In genomic region chr6:43541774-43542471, GRCh38 we compare ENCODE assay signal across 32 cellular contexts. TPM values are rescaled to one million over a fixed set of nuclear protein-coding genes. Genes with fewer than 3 reads are reported as not detected.
DNase-seq lines count a peak whose midpoint lies in the region; ATAC-seq and TF ChIP-seq lines count a peak whose summit lies in the region.
"Had no signal": no experiment of that assay in that cellular context is flagged by ENCODE, and none has a peak within 500 bp of the region (broad histone marks: within the 10 kb centered on the region; RNA-seq: fewer than 3 reads in every experiment).

No MANE protein-coding gene starts in this region.

- no peak overlapping the region for H3K4me3 Mint-ChIP-seq in activated T-helper 17 cell treated with anti-CD3 and anti-CD28 coated beads, Interleukin-2, amount 50 U/mL, for 72 hours
- H3K4me3 Mint-ChIP-seq in activated CD4-positive, alpha-beta memory T cell treated with anti-CD3 and anti-CD28 coated beads, Interleukin-2, amount 10 ng/mL, durations not matched to agents 7 days and 5 days = no peak overlapping the region
- H3K4me3 Mint-ChIP-seq: activated naive CD4-positive, alpha-beta T cell treated with anti-CD3 and anti-CD28 coated beads for 36 hours; GM23338; HFFc6; T-cell had no signal

- peak; percentile 37 for DNase-seq in GM06990 (ENCODE audit: extremely low read depth, insufficient read length)
- peak; percentile 52 for DNase-seq in GM13977 (ENCODE audit: low spot score)
- no peak for DNase-seq in activated CD4-positive, alpha-beta memory T cell treated with anti-CD3 and anti-CD28 coated beads, Interleukin-2, amount 10 ng/mL, durations not matched to agents 7 days and 5 days
- DNase-seq in NCI-H82 (lab: John Stamatoyannopoulos, UW) = no peak
- no peak for DNase-seq in epidermal melanocyte (ENCODE audit: insufficient read length, low spot score)
- DNase-seq: activated naive CD4-positive, alpha-beta T cell treated with anti-CD3 and anti-CD28 coated beads for 36 hours; activated T-cell treated with anti-CD3 and anti-CD28 coated beads, Interleukin-2, amount 50 U/mL, for 1 hour; amniotic stem cell; Caco-2; HFFc6; hypothalamus; immature natural killer cell; KG1; left lung; MG63; NCI-H1417; NCI-H2081; NCI-H226; NCI-H774; RPMI8226; stimulated activated CD4-positive, alpha-beta T cell treated with anti-CD3 and anti-CD28 coated beads, Interleukin-12 subunit alpha, Interleukin-12 subunit beta, amount 100 ng/mL, for 4 hours; stimulated activated CD4-positive, alpha-beta T cell treated with anti-CD3 and anti-CD28 coated beads, Interleukin-4, amount 100 ng/mL, for 1 hour; T-cell; upper lobe of left lung had no signal

- H3K36me3 Mint-ChIP-seq in activated T-helper 17 cell treated with anti-CD3 and anti-CD28 coated beads, Interleukin-2, amount 50 U/mL, for 72 hours (ENCODE audit: low read depth) = peaks cover 65% of the 10 kb centered on the region
- H3K36me3 Mint-ChIP-seq in activated CD4-positive, alpha-beta memory T cell treated with anti-CD3 and anti-CD28 coated beads, Interleukin-2, amount 10 ng/mL, durations not matched to agents 7 days and 5 days (ENCODE audit: low read depth) = peaks cover 70% of the 10 kb centered on the region

- ATAC-seq in GM21390 (IDR thresholded peaks at IDR 0.05; ENCODE audit: unreplicated experiment) = peak; percentile 59
- ATAC-seq in activated T-helper 17 cell treated with anti-CD3 and anti-CD28 coated beads, Interleukin-2, amount 50 U/mL, for 72 hours (replicated peaks) = no peak
- ATAC-seq: activated CD4-positive, CD25-positive, alpha-beta regulatory T cell treated with anti-CD3 and anti-CD28 coated beads, Interleukin-2, amount 50 U/mL, for 24 hours; GM23338; left lung; sciatic nerve; T-cell had no signal

- H3K4me1 Mint-ChIP-seq in activated T-helper 17 cell treated with anti-CD3 and anti-CD28 coated beads, Interleukin-2, amount 50 U/mL, for 72 hours = peaks cover 9% of the 10 kb centered on the region
- peaks cover 3% of the 10 kb centered on the region for H3K4me1 Mint-ChIP-seq in activated CD4-positive, alpha-beta memory T cell treated with anti-CD3 and anti-CD28 coated beads, Interleukin-2, amount 10 ng/mL, durations not matched to agents 7 days and 5 days
- H3K4me1 Mint-ChIP-seq: GM23338 had no signal

- no peaks in the 10 kb centered on the region for H3K27me3 ChIP-seq in GM06990 (replicated peaks; ENCODE audit: control insufficient read depth, insufficient read depth, low read length)
- H3K27me3 ChIP-seq: BLaER1, left lung, MG63, neutrophil, upper lobe of left lung had no signal

- peak overlapping the region; percentile 48 for H3K27ac Mint-ChIP-seq in activated T-helper 17 cell treated with anti-CD3 and anti-CD28 coated beads, Interleukin-2, amount 50 U/mL, for 72 hours
- no peak overlapping the region for H3K27ac Mint-ChIP-seq in activated CD4-positive, alpha-beta memory T cell treated with anti-CD3 and anti-CD28 coated beads, Interleukin-2, amount 10 ng/mL, durations not matched to agents 7 days and 5 days
- H3K27ac Mint-ChIP-seq: activated naive CD4-positive, alpha-beta T cell treated with anti-CD3 and anti-CD28 coated beads for 36 hours; GM23338; HFFc6; immature natural killer cell; T-cell had no signal

- peaks cover 3% of the 10 kb centered on the region for H3K36me3 ChIP-seq in GM06990 (ENCODE audit: control insufficient read depth, insufficient read depth, low read length)
- H3K36me3 ChIP-seq: prostate gland had no signal

- no peaks in the 10 kb centered on the region for H3K27me3 Mint-ChIP-seq in activated T-helper 17 cell treated with anti-CD3 and anti-CD28 coated beads, Interleukin-2, amount 50 U/mL, for 72 hours
- no peaks in the 10 kb centered on the region for H3K27me3 Mint-ChIP-seq in activated CD4-positive, alpha-beta memory T cell treated with anti-CD3 and anti-CD28 coated beads, Interleukin-2, amount 10 ng/mL, durations not matched to agents 7 days and 5 days
- H3K27me3 Mint-ChIP-seq: T-cell had no signal

- no peak overlapping the region for H3K4me3 ChIP-seq in GM06990 (replicated peaks; ENCODE audit: low read depth, low read length)
- H3K4me3 ChIP-seq: BLaER1, GM23338, left lung, MG63, prostate gland, upper lobe of left lung had no signal

- CTCF ChIA-PET in activated CD4-positive, alpha-beta memory T cell treated with anti-CD3 and anti-CD28 coated beads, Interleukin-2, amount 10 ng/mL, durations not matched to agents 7 days and 5 days (lab: Charles Lee) = interaction anchor here (1.2 to 1.3 kb wide), 2 partner anchors 10 to 69 kb away, joined by 3 to 4 read pairs; no protein-coding TSS in a partner anchor

- no peaks in the 10 kb centered on the region for H3K9me3 Mint-ChIP-seq in activated T-helper 17 cell treated with anti-CD3 and anti-CD28 coated beads, Interleukin-2, amount 50 U/mL, for 72 hours
- H3K9me3 Mint-ChIP-seq in activated CD4-positive, alpha-beta memory T cell treated with anti-CD3 and anti-CD28 coated beads, Interleukin-2, amount 10 ng/mL, durations not matched to agents 7 days and 5 days = no peaks in the 10 kb centered on the region
- H3K9me3 Mint-ChIP-seq: activated naive CD4-positive, alpha-beta T cell treated with anti-CD3 and anti-CD28 coated beads for 36 hours; GM23338; HFFc6; immature natural killer cell; T-cell had no signal

- POLR2A ChIA-PET in activated CD4-positive, alpha-beta memory T cell treated with anti-CD3 and anti-CD28 coated beads, Interleukin-2, amount 10 ng/mL, durations not matched to agents 7 days and 5 days (lab: Charles Lee) = no interaction called here

- in situ Hi-C loops in GM13977 (cut with MboI; ENCODE audit: low pct_unique_long_range_greater_than_20kb, low sequenced_read_pairs, unreplicated experiment) = no loop called here

- TF ChIP-seq CTCF in GM06990 (IDR thresholded peaks at IDR 0.05; ENCODE audit: insufficient read depth, low read length, poor library complexity, severe bottlenecking) (no peak), GM13977 (IDR thresholded peaks at IDR 0.05; ENCODE audit: extremely low read depth, insufficient read depth, missing control alignments) (no peak)

RNA-seq across cellular contexts. Expression of gene POLR1C, which starts 25.0 kb away (rescaled TPM):
- total RNA-seq in activated T-helper 17 cell treated with anti-CD3 and anti-CD28 coated beads, Interleukin-2, amount 50 U/mL, for 72 hours = 10 to 100 TPM; 30.1 to 67.8 TPM
- 10 to 100 TPM; 24.1 to 24.3 TPM for total RNA-seq in activated CD4-positive, alpha-beta memory T cell treated with anti-CD3 and anti-CD28 coated beads, Interleukin-2, amount 10 ng/mL, durations not matched to agents 7 days and 5 days

RNA-seq across cellular contexts. Expression of gene YIPF3, which starts 25.2 kb away (rescaled TPM):
- 10 to 100 TPM; 51.5 to 66.7 TPM for total RNA-seq in activated T-helper 17 cell treated with anti-CD3 and anti-CD28 coated beads, Interleukin-2, amount 50 U/mL, for 72 hours
- 10 to 100 TPM; 71.5 to 77.4 TPM for total RNA-seq in activated CD4-positive, alpha-beta memory T cell treated with anti-CD3 and anti-CD28 coated beads, Interleukin-2, amount 10 ng/mL, durations not matched to agents 7 days and 5 days

RNA-seq across cellular contexts. Expression of gene LRRC73, which starts 31.8 kb away (rescaled TPM):
- total RNA-seq in activated T-helper 17 cell treated with anti-CD3 and anti-CD28 coated beads, Interleukin-2, amount 50 U/mL, for 72 hours = under 1 TPM; 0.26 to 0.35 TPM
- total RNA-seq in activated CD4-positive, alpha-beta memory T cell treated with anti-CD3 and anti-CD28 coated beads, Interleukin-2, amount 10 ng/mL, durations not matched to agents 7 days and 5 days = under 1 TPM; 0.23 to 0.25 TPM

RNA-seq across cellular contexts. Expression of gene XPO5, which starts 33.9 kb away (rescaled TPM):
- 100 to 1,000 TPM in 1 of 2 donors, 10 to 100 TPM in 1; 67.3 to 109 TPM for total RNA-seq in activated T-helper 17 cell treated with anti-CD3 and anti-CD28 coated beads, Interleukin-2, amount 50 U/mL, for 72 hours
- total RNA-seq in activated CD4-positive, alpha-beta memory T cell treated with anti-CD3 and anti-CD28 coated beads, Interleukin-2, amount 10 ng/mL, durations not matched to agents 7 days and 5 days = 10 to 100 TPM; 62.5 to 78.5 TPM

RNA-seq across cellular contexts. Expression of gene POLH, which starts 34.1 kb away (rescaled TPM):
- 10 to 100 TPM; 55.5 to 67.8 TPM for total RNA-seq in activated T-helper 17 cell treated with anti-CD3 and anti-CD28 coated beads, Interleukin-2, amount 50 U/mL, for 72 hours
- 10 to 100 TPM; 74.6 to 75.5 TPM for total RNA-seq in activated CD4-positive, alpha-beta memory T cell treated with anti-CD3 and anti-CD28 coated beads, Interleukin-2, amount 10 ng/mL, durations not matched to agents 7 days and 5 days

Comparison
In these comparisons a context has a peak if more than half of its experiments do, and no peak if none do; other contexts are left out.
1. DNase-seq: peak in GM06990 (single experiment) and GM13977 (single experiment); none in activated CD4-positive, alpha-beta memory T cell treated with anti-CD3 and anti-CD28 coated beads, Interleukin-2, amount 10 ng/mL, durations not matched to agents 7 days and 5 days (single experiment), NCI-H82 (single experiment) and epidermal melanocyte (single experiment).